Comparison of ENCODE assay signal across 28 cellular contexts in genomic region chr19:5684694-5685430, GRCh38. TPM values are rescaled to one million over a fixed set of nuclear protein-coding genes. Genes with fewer than 3 reads are reported as not detected.
"Had no signal": no experiment of that assay in that cellular context is flagged by ENCODE, and none has a peak within 500 bp of the region (broad histone marks: within the 10 kb centered on the region; RNA-seq: fewer than 3 reads in every experiment).

No MANE protein-coding gene starts in this region.

- H3K27me3 Mint-ChIP-seq: central memory CD8-positive, alpha-beta T cell; stimulated activated memory B cell treated with anti-CD40 and anti-IgM and Interleukin-4, amounts not matched to agents 10 μg/mL and 1 μg/mL and 100 μg/mL, for 72 hours; stimulated activated naive CD8-positive, alpha-beta T cell treated with anti-CD3 and anti-CD28 coated beads, Interleukin-15, Interleukin-2, amounts not matched to agents 100 ng/mL and 50 ng/mL, for 24 hours had no signal

- H3K36me3 Mint-ChIP-seq: mesothelial cell of epicardium; natural killer cell; neural progenitor cell; stimulated activated memory B cell treated with anti-CD40 and anti-IgM and Interleukin-4, amounts not matched to agents 10 μg/mL and 1 μg/mL and 100 μg/mL, for 72 hours had no signal

- H3K36me3 ChIP-seq: esophagus muscularis mucosa, gastrocnemius medialis, heart right ventricle, neural progenitor cell, right lobe of liver, spleen, tibial nerve had no signal

- H3K27ac ChIP-seq: epithelial cell of prostate, neural progenitor cell, right lobe of liver, testis had no signal

- ATAC-seq: gastrocnemius medialis; heart right ventricle; natural killer cell; psoas muscle; right lobe of liver; stimulated activated memory B cell treated with anti-CD40 and anti-IgM and Interleukin-4, amounts not matched to agents 10 μg/mL and 1 μg/mL and 100 μg/mL, for 72 hours had no signal

- H3K27me3 ChIP-seq: esophagus muscularis mucosa, gastrocnemius medialis, heart right ventricle, neural progenitor cell, right lobe of liver, spleen, testis, tibial nerve had no signal

- H3K9me3 ChIP-seq: esophagus muscularis mucosa, gastrocnemius medialis, heart right ventricle, psoas muscle, right lobe of liver, spleen, testis, tibial nerve had no signal

- H3K4me3 ChIP-seq: esophagus muscularis mucosa, gastrocnemius medialis, heart right ventricle, neural progenitor cell, right lobe of liver, spleen, testis, tibial nerve had no signal

- H2AFZ ChIP-seq: neural progenitor cell had no signal

- H3K9me3 Mint-ChIP-seq: central memory CD8-positive, alpha-beta T cell; mesothelial cell of epicardium; natural killer cell; neural progenitor cell; stimulated activated naive CD8-positive, alpha-beta T cell treated with anti-CD3 and anti-CD28 coated beads, Interleukin-15, Interleukin-2, amounts not matched to agents 100 ng/mL and 50 ng/mL, for 24 hours had no signal

- DNase-seq: effector memory CD4-positive, alpha-beta T cell; gastrocnemius medialis; heart right ventricle; islet precursor cell; natural killer cell; occipital lobe; psoas muscle; retina; spleen; stimulated activated CD4-positive, alpha-beta T cell treated with anti-CD3 and anti-CD28 coated beads, Interleukin-15, amount 100 ng/mL, for 24 hours; stimulated activated CD4-positive, alpha-beta T cell treated with anti-CD3 and anti-CD28 coated beads, Interleukin-1b, Interleukin-23, amount 100 ng/mL, for 48 hours; stimulated activated CD4-positive, alpha-beta T cell treated with anti-CD3 and anti-CD28 coated beads, Interleukin-4, amount 100 ng/mL, for 24 hours; testis had no signal

- H3K4me2 ChIP-seq: neural progenitor cell had no signal

- H3K4me3 Mint-ChIP-seq: mesothelial cell of epicardium; stimulated activated naive CD8-positive, alpha-beta T cell treated with anti-CD3 and anti-CD28 coated beads, Interleukin-15, Interleukin-2, amounts not matched to agents 100 ng/mL and 50 ng/mL, for 24 hours had no signal

RNA-seq across cellular contexts. Expression of gene CATSPERD, which starts 35.6 kb away (rescaled TPM):
- total RNA-seq: fibroblast of villous mesenchyme, gastrocnemius medialis, heart right ventricle, liver, mesothelial cell of epicardium, mucosa of gallbladder, myocyte, natural killer cell, occipital lobe, psoas muscle, right lobe of liver, skeletal muscle tissue, spleen, tibial nerve, ureter had no signal
- polyA plus RNA-seq: heart right ventricle, liver, psoas muscle, spleen had no signal
